Comparison of ENCODE assay signal across 8 cellular contexts in the genomic region with DNA sequence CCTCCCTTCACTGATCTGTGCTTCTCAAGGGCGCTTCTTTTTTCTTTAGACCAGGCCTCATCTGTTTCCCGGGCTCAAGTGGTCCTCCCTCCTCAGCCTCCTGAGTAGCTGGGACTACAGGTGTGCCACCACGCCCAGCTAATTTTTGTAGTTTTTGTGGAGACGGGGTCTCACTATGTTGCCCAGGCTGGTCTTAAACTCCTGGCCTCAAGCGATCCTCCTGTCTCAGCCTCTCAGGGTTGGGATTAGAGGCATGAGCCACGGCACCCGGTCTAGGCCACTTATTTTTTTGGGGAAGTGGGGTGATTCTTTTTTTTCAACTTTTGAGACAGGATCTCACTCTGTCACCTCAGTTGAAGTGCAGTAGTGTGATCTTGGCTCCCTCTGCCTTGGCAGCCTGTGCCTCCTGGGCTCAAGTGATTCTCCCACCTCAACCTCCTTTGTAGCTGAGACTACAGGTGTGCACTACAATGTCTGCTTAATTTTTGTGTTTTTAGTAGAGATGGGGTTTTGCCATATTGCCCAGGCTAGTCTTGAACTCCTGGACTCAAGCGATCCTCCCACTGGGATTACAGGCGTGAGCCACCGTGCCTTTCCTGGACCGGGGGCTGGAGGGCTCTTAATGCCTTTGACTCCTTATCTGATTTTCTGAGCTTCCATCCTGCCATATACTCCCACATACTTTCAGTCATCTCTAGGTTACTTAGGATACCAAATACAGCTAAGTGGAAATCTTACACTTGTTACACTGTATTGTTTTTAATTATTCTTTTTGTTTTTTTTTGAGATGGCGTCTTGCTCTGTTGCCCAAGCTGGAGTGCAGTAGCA. TPM values are rescaled to one million over a fixed set of nuclear protein-coding genes. Genes with fewer than 3 reads are reported as not detected.
DNase-seq lines count a peak whose midpoint lies in the region; ATAC-seq and TF ChIP-seq lines count a peak whose summit lies in the region.

No MANE protein-coding gene starts in this region.

- H3K4me3 ChIP-seq in SK-N-SH (ENCODE audit: low read depth in 2 of 2, low read length in 1 of 2) (peak overlapping the region; percentile 46 to 54), hepatocyte (no peak overlapping the region)

- TF ChIP-seq CTCF in SK-N-SH (IDR thresholded peaks at IDR 0.05) (no peak), activated B cell treated with CpG ODN at 0.5 μM for 24 hours (IDR thresholded peaks at IDR 0.05) (no peak), hepatocyte (IDR thresholded peaks at IDR 0.05; ENCODE audit: poor library complexity) (no peak)

- WGBS in SK-N-SH (ENCODE audit: low lambda C conversion rate) = 92% methylated on average over 12 of the region's 12 CpGs
- WGBS in hepatocyte (ENCODE audit: low lambda C conversion rate, missing lambda C conversion rate) = 87% methylated on average over 12 of the region's 12 CpGs

- H3K27me3 ChIP-seq in SK-N-SH (ENCODE audit: insufficient read depth) (no peaks in the 10 kb centered on the region), hepatocyte (no peaks in the 10 kb centered on the region)

- no peaks in the 10 kb centered on the region for H3K9me2 ChIP-seq in SK-N-SH
- H3K9me2 ChIP-seq in hepatocyte (replicated peaks; ENCODE audit: insufficient read depth) = no peaks in the 10 kb centered on the region

- H3K36me3 Mint-ChIP-seq in activated B cell treated with CpG ODN at 0.5 μM for 24 hours (ENCODE audit: low read depth) = peaks cover 13% of the 10 kb centered on the region
- H3K36me3 Mint-ChIP-seq in stimulated activated memory B cell treated with anti-CD40 and anti-IgM and Interleukin-4, amounts not matched to agents 10 μg/mL and 1 μg/mL and 100 μg/mL, for 72 hours = peaks cover 18% of the 10 kb centered on the region

- intact Hi-C loops in activated B cell treated with CpG ODN at 0.5 μM for 24 hours (cut with micrococcal nuclease) = loop anchor here (2.0 kb wide), 1 partner anchor 49 kb away; no protein-coding TSS in a partner anchor

- ATAC-seq in SK-N-SH treated with all-trans-retinoic acid at 6 μM for 48 hours (no peak), activated B cell treated with CpG ODN at 0.5 μM for 24 hours (ENCODE audit: low read depth) (no peak)
- no peak for ATAC-seq in stimulated activated memory B cell treated with anti-CD40 and anti-IgM and Interleukin-4, amounts not matched to agents 10 μg/mL and 1 μg/mL and 100 μg/mL, for 72 hours

- H3K4me2 ChIP-seq in SK-N-SH = peak overlapping the region; percentile 76
- H3K4me2 ChIP-seq in hepatocyte = peak overlapping the region; percentile 71

- H2AFZ ChIP-seq in SK-N-SH (ENCODE audit: low read depth) = peak overlapping the region; percentile 46; the same call in 1 of the 2 replicates
- H2AFZ ChIP-seq in hepatocyte = peak overlapping the region; percentile 57

- no peaks in the 10 kb centered on the region for H4K20me1 ChIP-seq in SK-N-SH (ENCODE audit: insufficient read depth)
- no peaks in the 10 kb centered on the region for H4K20me1 ChIP-seq in hepatocyte (ENCODE audit: insufficient read depth, poor library complexity, severe bottlenecking)

- no peaks in the 10 kb centered on the region for H3K9me3 Mint-ChIP-seq in activated B cell treated with CpG ODN at 0.5 μM for 24 hours
- no peaks in the 10 kb centered on the region for H3K9me3 Mint-ChIP-seq in stimulated activated memory B cell treated with anti-CD40 and anti-IgM and Interleukin-4, amounts not matched to agents 10 μg/mL and 1 μg/mL and 100 μg/mL, for 72 hours

- no peak for TF ChIP-seq RAD21 in SK-N-SH (IDR thresholded peaks at IDR 0.05; ENCODE audit: low read length)

- CTCF ChIA-PET in SK-N-SH (lab: Yijun Ruan, JAX) = interaction anchor here (0.5 to 20.3 kb wide), 18 partner anchors 8 to 646 kb away, joined by 3 to 408 read pairs (median 6); partner anchors contain the start of genes MFAP2 and SDHB
- CTCF ChIA-PET in activated B cell treated with CpG ODN at 0.5 μM for 24 hours (lab: Charles Lee) = interaction anchor here (0.6 to 2.9 kb wide), 12 partner anchors 8 to 340 kb away, joined by 3 to 18 read pairs (median 4); no protein-coding TSS in a partner anchor

- H3K4me1 Mint-ChIP-seq in activated B cell treated with CpG ODN at 0.5 μM for 24 hours = peaks cover 10% of the 10 kb centered on the region
- H3K4me1 Mint-ChIP-seq in stimulated activated memory B cell treated with anti-CD40 and anti-IgM and Interleukin-4, amounts not matched to agents 10 μg/mL and 1 μg/mL and 100 μg/mL, for 72 hours = peaks cover 22% of the 10 kb centered on the region

- H3K36me3 ChIP-seq in SK-N-SH (replicated peaks in 1 of 2; ENCODE audit: control insufficient read depth in 1 of 2, insufficient read depth in 2 of 2, low read length in 1 of 2) = peaks cover 0 to 6% of the 10 kb centered on the region in 2 experiments
- H3K36me3 ChIP-seq in hepatocyte (replicated peaks; ENCODE audit: insufficient read depth, low read depth) = no peaks in the 10 kb centered on the region

- H3K27ac ChIP-seq in SK-N-SH (ENCODE audit: low read depth in 2 of 2, low read length in 1 of 2) (no peak overlapping the region), hepatocyte (peak overlapping the region; percentile 0)

- H3K9me3 ChIP-seq in SK-N-SH = no peaks in the 10 kb centered on the region
- no peaks in the 10 kb centered on the region for H3K9me3 ChIP-seq in hepatocyte (ENCODE audit: low read depth)

- DNase-seq in SK-N-SH = no peak
- no peak for DNase-seq in activated B cell treated with CpG ODN at 0.5 μM for 24 hours
- DNase-seq in hepatocyte (ENCODE audit: low spot score) = no peak
- DNase-seq in NCI-H2107 treated with DMSO at 0.1 percent for 48 hours (lab: John Stamatoyannopoulos, UW; ENCODE audit: unreplicated experiment) = no peak
- no peak for DNase-seq in stimulated activated CD4-positive, alpha-beta T cell treated with anti-CD3 and anti-CD28 coated beads, Interleukin-2, amount 100 ng/mL, for 24 hours
- DNase-seq in AG08395 (ENCODE audit: low spot score) = no peak

- POLR2A ChIA-PET in SK-N-SH (lab: Yijun Ruan, JAX) = interaction anchor here (0.6 to 2.3 kb wide), 5 partner anchors 17 to 58 kb away, joined by 3 to 13 read pairs (median 4); partner anchors contain the start of gene MFAP2
- POLR2A ChIA-PET in activated B cell treated with CpG ODN at 0.5 μM for 24 hours (lab: Charles Lee) = interaction anchor here (0.7 to 3.0 kb wide), 2 partner anchors 57 to 72 kb away, joined by 5 to 19 read pairs; no protein-coding TSS in a partner anchor

- H3K4me1 ChIP-seq in SK-N-SH (ENCODE audit: control insufficient read depth in 1 of 2, insufficient read depth in 2 of 2, low read depth in 1 of 2, low read length in 1 of 2) (peaks cover 0 to 9% of the 10 kb centered on the region in 2 experiments; a peak in 1 of 4 replicates), hepatocyte (ENCODE audit: insufficient read depth) (peaks cover 6% of the 10 kb centered on the region)

- peaks cover 6% of the 10 kb centered on the region; the same call in 1 of the 2 replicates for H3K79me2 ChIP-seq in SK-N-SH (ENCODE audit: insufficient read depth)
- no peaks in the 10 kb centered on the region for H3K79me2 ChIP-seq in hepatocyte

- no peak overlapping the region for H3K27ac Mint-ChIP-seq in activated B cell treated with CpG ODN at 0.5 μM for 24 hours
- peak overlapping the region; percentile 19 for H3K27ac Mint-ChIP-seq in stimulated activated memory B cell treated with anti-CD40 and anti-IgM and Interleukin-4, amounts not matched to agents 10 μg/mL and 1 μg/mL and 100 μg/mL, for 72 hours

- H3F3A ChIP-seq in SK-N-SH (replicated peaks; ENCODE audit: insufficient read depth) = peaks cover 17% of the 10 kb centered on the region

- TF ChIP-seq EP300 in SK-N-SH (IDR thresholded peaks at IDR 0.05; ENCODE audit: borderline replicate concordance in 1 of 2, low read depth in 1 of 2, low read length in 1 of 2) = no peak

- peak overlapping the region; percentile 36; the same call in 1 of the 2 replicates for H3K9ac ChIP-seq in SK-N-SH

- H3K4me3 Mint-ChIP-seq in activated B cell treated with CpG ODN at 0.5 μM for 24 hours = peak overlapping the region; percentile 72
- H3K4me3 Mint-ChIP-seq in stimulated activated memory B cell treated with anti-CD40 and anti-IgM and Interleukin-4, amounts not matched to agents 10 μg/mL and 1 μg/mL and 100 μg/mL, for 72 hours = peak overlapping the region; percentile 70

- no peaks in the 10 kb centered on the region for H3K27me3 Mint-ChIP-seq in activated B cell treated with CpG ODN at 0.5 μM for 24 hours
- no peaks in the 10 kb centered on the region for H3K27me3 Mint-ChIP-seq in stimulated activated memory B cell treated with anti-CD40 and anti-IgM and Interleukin-4, amounts not matched to agents 10 μg/mL and 1 μg/mL and 100 μg/mL, for 72 hours

TF ChIP-seq in SK-N-SH, 30 proteins besides CTCF, POLR2A, EP300 and RAD21 (continues in another document):
- TF ChIP-seq NFIC (IDR thresholded peaks at IDR 0.05; ENCODE audit: borderline replicate concordance) (no peak), RCOR1 (IDR thresholded peaks at IDR 0.05; ENCODE audit: low read length) (no peak), YY1 (IDR thresholded peaks at IDR 0.05; ENCODE audit: low read depth) (no peak), RFX5 (IDR thresholded peaks at IDR 0.05; ENCODE audit: low read length) (no peak), GATA2 (CRISPR knock-in tag; IDR thresholded peaks at IDR 0.05) (no peak)

TF ChIP-seq in SK-N-SH treated with all-trans-retinoic acid at 6 μM for 48 hours, 23 proteins besides CTCF, POLR2A, EP300 and RAD21 (continues in another document):
- no peak for TF ChIP-seq ZFP3 (CRISPR knock-in tag; IDR thresholded peaks at IDR 0.05)
- TF ChIP-seq ZNF70 (CRISPR knock-in tag; IDR thresholded peaks at IDR 0.05) = no peak

RNA-seq across cellular contexts. Expression of gene MFAP2, which starts 18.9 kb away (rescaled TPM):
- polyA plus RNA-seq in SK-N-SH (2012; rRNA removed) = 132 and 189 TPM in 2 replicates
- 91.7 and 112 TPM in 2 replicates for polyA plus RNA-seq in SK-N-SH (2012; cell fraction: cytosol; rRNA removed)
- 237 and 364 TPM in 2 replicates for polyA plus RNA-seq in SK-N-SH (2012; cell fraction: nucleus; rRNA removed)
- total RNA-seq in activated B cell treated with CpG ODN at 0.5 μM for 24 hours = not detected in 2 replicates
- total RNA-seq in hepatocyte = 172 and 200 TPM in 2 replicates
- polyA plus RNA-seq in hepatocyte = 540 and 551 TPM in 2 replicates

RNA-seq across cellular contexts. Expression of gene CROCC, which starts 39.8 kb away (rescaled TPM):
- 31.9 and 39.1 TPM in 2 replicates for polyA plus RNA-seq in SK-N-SH (2012; rRNA removed)
- 9.8 and 16.8 TPM in 2 replicates for polyA plus RNA-seq in SK-N-SH (2012; cell fraction: cytosol; rRNA removed)
- 204 and 314 TPM in 2 replicates for polyA plus RNA-seq in SK-N-SH (2012; cell fraction: nucleus; rRNA removed)
- total RNA-seq in activated B cell treated with CpG ODN at 0.5 μM for 24 hours = 30.2 and 30.4 TPM in 2 replicates
- 21.9 and 22.2 TPM in 2 replicates for total RNA-seq in hepatocyte
- polyA plus RNA-seq in hepatocyte = 23.0 and 23.6 TPM in 2 replicates

RNA-seq across cellular contexts. Expression of gene ATP13A2, which starts 50.2 kb away (rescaled TPM):
- polyA plus RNA-seq in SK-N-SH (2012; rRNA removed) = 15.9 and 29.3 TPM in 2 replicates
- 8.2 and 16.2 TPM in 2 replicates for polyA plus RNA-seq in SK-N-SH (2012; cell fraction: cytosol; rRNA removed)
- 36.8 and 62.9 TPM in 2 replicates for polyA plus RNA-seq in SK-N-SH (2012; cell fraction: nucleus; rRNA removed)
- total RNA-seq in activated B cell treated with CpG ODN at 0.5 μM for 24 hours = 27.6 and 31.9 TPM in 2 replicates
- 20.7 and 30.0 TPM in 2 replicates for total RNA-seq in hepatocyte
- polyA plus RNA-seq in hepatocyte = 52.3 and 53.4 TPM in 2 replicates

Comparison
In these comparisons a context has a peak if more than half of its experiments do, and no peak if none do; other contexts are left out.
1. RNA of gene MFAP2, which starts 18.9 kb away (total RNA-seq): 172 to 200 TPM in hepatocyte; not detected in activated B cell treated with CpG ODN at 0.5 μM for 24 hours; every median in the first group is over 100 times any median in the second.